9 cellular contexts compared by ENCODE assay signal in genomic region chr17:50210249-50211225, GRCh38. TPM values are rescaled to one million over a fixed set of nuclear protein-coding genes. Genes with fewer than 3 reads are reported as not detected.
DNase-seq lines count a peak whose midpoint lies in the region; ATAC-seq, FAIRE-seq and TF ChIP-seq lines count a peak whose summit lies in the region.
"Had no signal": no experiment of that assay in that cellular context is flagged by ENCODE, and none has a peak within 500 bp of the region (broad histone marks: within the 10 kb centered on the region; RNA-seq: fewer than 3 reads in every experiment).

No MANE protein-coding gene starts in this region.

- H3K4me1 ChIP-seq in CD8-positive, alpha-beta memory T cell (ENCODE audit: insufficient read depth, low read length), result peaks cover 8% of the 10 kb centered on the region
- H3K4me1 ChIP-seq in SJCRH30 (peaks cover 33% of the 10 kb centered on the region), pancreas (no peaks in the 10 kb centered on the region)

- no peaks in the 10 kb centered on the region for H3K9me3 ChIP-seq in CD8-positive, alpha-beta memory T cell (ENCODE audit: low read length)
- H3K9me3 ChIP-seq in SJCRH30 (replicated peaks) (no peaks in the 10 kb centered on the region), pancreas (no peaks in the 10 kb centered on the region)

- H3K4me3 ChIP-seq in CD8-positive, alpha-beta memory T cell (ENCODE audit: low read length), result no peak overlapping the region
- H3K4me3 ChIP-seq in SJCRH30 (peak overlapping the region; percentile 21), pancreas (no peak overlapping the region)

- WGBS in pancreas, 2 donors, result 47 to 48% methylated on average over 25 to 26 of the region's 26 CpGs

- H3K27ac ChIP-seq in CD8-positive, alpha-beta memory T cell (ENCODE audit: low read depth, low read length), result peak overlapping the region; percentile 59
- peak overlapping the region; percentile 88 for H3K27ac ChIP-seq in SJCRH30
- peak overlapping the region in 2 of 4 donors; percentile 28 to 55 for H3K27ac ChIP-seq in pancreas
- H3K27ac ChIP-seq in substantia nigra (ENCODE audit: low read depth, low read length, poor library complexity, severe bottlenecking), result no peak overlapping the region

- no peaks in the 10 kb centered on the region for H3K9me3 Mint-ChIP-seq in CD8-positive, alpha-beta memory T cell

- intact Hi-C loops in pancreas (cut with DNase I), result loop anchor here in 1 of 3 donors (10.0 kb wide), 1 partner anchor 64 kb away; the partner anchor contains the start of gene TMEM92

- ATAC-seq in pancreas, result peak in 3 of 4 donors; percentile 52 to 67 (median 60)

- no peaks in the 10 kb centered on the region for H3K36me3 ChIP-seq in CD8-positive, alpha-beta memory T cell (ENCODE audit: insufficient read depth, low read length)
- H3K36me3 ChIP-seq in SJCRH30 (no peaks in the 10 kb centered on the region), pancreas (no peaks in the 10 kb centered on the region)

- peaks cover 6 to 17% (median 15%) of the 10 kb centered on the region in 3 donors for H3K4me1 Mint-ChIP-seq in CD8-positive, alpha-beta memory T cell

- no peak overlapping the region for H3K27ac Mint-ChIP-seq in CD8-positive, alpha-beta memory T cell

- peaks cover 0 to 1% (median 0%) of the 10 kb centered on the region in 3 donors for H3K36me3 Mint-ChIP-seq in CD8-positive, alpha-beta memory T cell

- CTCF ChIA-PET in CD8-positive, alpha-beta memory T cell (lab: Charles Lee), result no interaction called here

- no peak overlapping the region for H3K4me3 Mint-ChIP-seq in CD8-positive, alpha-beta memory T cell

- FAIRE-seq in pancreas (lab: Jason Lieb, UNC), result no peak

- H3K27me3 ChIP-seq in CD8-positive, alpha-beta memory T cell (ENCODE audit: insufficient read depth, low read length, poor library complexity, severe bottlenecking), result peaks cover 4% of the 10 kb centered on the region
- H3K27me3 ChIP-seq in SJCRH30, result peaks cover 4% of the 10 kb centered on the region; the same call in 1 of the 2 replicates
- no peaks in the 10 kb centered on the region for H3K27me3 ChIP-seq in pancreas

- POLR2A ChIA-PET in CD8-positive, alpha-beta memory T cell (lab: Charles Lee), result no interaction called here

- peaks cover 29 to 70% of the 10 kb centered on the region in 2 donors for H3K27me3 Mint-ChIP-seq in CD8-positive, alpha-beta memory T cell

- TF ChIP-seq CTCF in pancreas (IDR thresholded peaks at IDR 0.05), result no peak

- DNase-seq in CD8-positive, alpha-beta memory T cell, result no peak
- peak; percentile 90 to 95 for DNase-seq in SJCRH30
- DNase-seq in fibroblast of the conjunctiva (ENCODE audit: low read depth), result peak; percentile 88
- peak in 2 of 6 donors; percentile 13 to 28 for DNase-seq in pancreas
- no peak for DNase-seq in substantia nigra (lab: John Stamatoyannopoulos, UW)
- DNase-seq in superior temporal gyrus (ENCODE audit: extremely low spot score), result no peak
- DNase-seq in NCI-H146 (lab: John Stamatoyannopoulos, UW), result no peak
- DNase-seq in midbrain (lab: John Stamatoyannopoulos, UW), result no peak

RNA-seq across cellular contexts. Expression of gene COL1A1, which starts 9.1 kb away (rescaled TPM):
- total RNA-seq in CD8-positive, alpha-beta memory T cell, result under 1 TPM; 0.39 to 0.42 TPM
- polyA plus RNA-seq in CD8-positive, alpha-beta memory T cell, result not detected
- 4.2 and 4.4 TPM in 2 replicates for total RNA-seq in SJCRH30 (2014; rRNA removed; shearing (Covaris generic))
- 100 to 1,000 TPM in 2 of 6 donors, 10 to 100 TPM in 3, 1 to 10 TPM in 1; 9.0 to 875 (median 36.6) TPM for total RNA-seq in pancreas
- 10 to 100 TPM; 10.4 to 22.2 TPM for polyA plus RNA-seq in pancreas

RNA-seq across cellular contexts. Expression of gene SGCA, which starts 44.7 kb away (rescaled TPM):
- total RNA-seq in CD8-positive, alpha-beta memory T cell, result under 1 TPM in 1 of 2 experiments, not detected in 1; 0.31 TPM
- not detected for polyA plus RNA-seq in CD8-positive, alpha-beta memory T cell
- 43.2 and 43.4 TPM in 2 replicates for total RNA-seq in SJCRH30 (2014; rRNA removed; shearing (Covaris generic))
- total RNA-seq in pancreas, result 1 to 10 TPM in 2 of 6 donors, under 1 TPM in 1, not detected in 3; 0.31 to 1.1 (median 1.0) TPM
- polyA plus RNA-seq in pancreas, result 1 to 10 TPM; 1.7 to 3.0 TPM
- total RNA-seq: SK-MEL-5 had no signal

Comparison
In these comparisons a context has a peak if more than half of its experiments do, and no peak if none do; other contexts are left out.
1. DNase-seq: peak in SJCRH30 (2 of 2) and fibroblast of the conjunctiva (single experiment); none in CD8-positive, alpha-beta memory T cell (0 of 5), substantia nigra (0 of 49), superior temporal gyrus (single experiment), NCI-H146 (single experiment) and midbrain (single experiment).
2. RNA of gene SGCA, which starts 44.7 kb away (total RNA-seq): 43.2 to 43.4 TPM in SJCRH30; 0.31 to 1.1 TPM in pancreas and 0.31 TPM in CD8-positive, alpha-beta memory T cell; every median in the first group is over 10 times any median in the second.